Comparison of ENCODE assay signal across 8 cellular contexts in genomic region chr17:16202554-16203500, GRCh38. TPM values are rescaled to one million over a fixed set of nuclear protein-coding genes. Genes with fewer than 3 reads are reported as not detected.
A peak's percentile ranks its signal among the peaks of the same experiment; 100 is the strongest.
DNase-seq lines count a peak whose midpoint lies in the region; ATAC-seq and TF ChIP-seq lines count a peak whose summit lies in the region.
"Not testable (repeated sequence)": the region's sequence is repeated elsewhere in the genome, so short reads cannot be mapped to it uniquely, and the experiment has no call there.

No MANE protein-coding gene starts in this region.

- TF ChIP-seq POLR2A in testis (IDR thresholded peaks at IDR 0.05): not testable (repeated sequence)

- not testable (repeated sequence) for TF ChIP-seq CTCF in Loucy (conservative IDR thresholded peaks at IDR 0.05; ENCODE audit: low read length); brain (conservative IDR thresholded peaks at IDR 0.05); fibroblast of mammary gland (conservative IDR thresholded peaks at IDR 0.05; ENCODE audit: control insufficient read depth, insufficient read depth, low read depth, low read length); neural progenitor cell (IDR thresholded peaks at IDR 0.05); testis (IDR thresholded peaks at IDR 0.05)

- intact Hi-C loops in testis (cut with DNase I; ENCODE audit: low total_unique reads): not testable (repeated sequence)

- DNase-seq in CD4-positive, CD25-positive, alpha-beta regulatory T cell; activated CD8-positive, alpha-beta memory T cell treated with anti-CD3 and anti-CD28 coated beads, Interleukin-2, amount 10 ng/mL, durations not matched to agents 7 days and 5 days; left lobe of liver (ENCODE audit: low spot score): not testable (repeated sequence)
- DNase-seq in fibroblast of mammary gland (ENCODE audit: low read depth): peak; percentile 66
- peak; percentile 8 for DNase-seq in neural progenitor cell (ENCODE audit: low spot score)
- peak; percentile 15 for DNase-seq in testis

- not testable (repeated sequence) for H3K27me3 ChIP-seq in CD4-positive, CD25-positive, alpha-beta regulatory T cell (ENCODE audit: control insufficient read depth, insufficient read depth, low read length); Loucy (ENCODE audit: insufficient read depth, low read length, poor library complexity, severe bottlenecking); neural progenitor cell; testis

- peak overlapping the region; percentile 79 to 93 (median 89) for H3K27ac Mint-ChIP-seq in CD4-positive, CD25-positive, alpha-beta regulatory T cell
- H3K27ac Mint-ChIP-seq in activated CD8-positive, alpha-beta memory T cell treated with anti-CD3 and anti-CD28 coated beads, Interleukin-2, amount 10 ng/mL, durations not matched to agents 7 days and 5 days: peak overlapping the region; percentile 22
- H3K27ac Mint-ChIP-seq in brain (peak overlapping the region; percentile 1 to 88 (median 75)), neural progenitor cell (peak overlapping the region; percentile 58)

- H3K79me2 ChIP-seq in Loucy (ENCODE audit: insufficient read depth, low read length): peaks cover 96% of the 10 kb centered on the region
- H3K79me2 ChIP-seq in neural progenitor cell (ENCODE audit: low read depth): peaks cover 100% of the 10 kb centered on the region

- H3K4me1 Mint-ChIP-seq in CD4-positive, CD25-positive, alpha-beta regulatory T cell: peaks cover 41 to 84% (median 62%) of the 10 kb centered on the region in 4 donors
- peaks cover 36% of the 10 kb centered on the region for H3K4me1 Mint-ChIP-seq in activated CD8-positive, alpha-beta memory T cell treated with anti-CD3 and anti-CD28 coated beads, Interleukin-2, amount 10 ng/mL, durations not matched to agents 7 days and 5 days
- H3K4me1 Mint-ChIP-seq in brain (peaks cover 62% of the 10 kb centered on the region), neural progenitor cell (peaks cover 29% of the 10 kb centered on the region)

- peak overlapping the region; percentile 1 for H3K4me3 ChIP-seq in CD4-positive, CD25-positive, alpha-beta regulatory T cell (ENCODE audit: low read depth, low read length)
- peak overlapping the region; percentile 21 for H3K4me3 ChIP-seq in Loucy (ENCODE audit: low read length, poor library complexity, severe bottlenecking)
- H3K4me3 ChIP-seq in fibroblast of mammary gland (ENCODE audit: control insufficient read depth, low read depth, low read length); neural progenitor cell; testis: not testable (repeated sequence)

- H3K9me3 ChIP-seq in CD4-positive, CD25-positive, alpha-beta regulatory T cell (ENCODE audit: control insufficient read depth in 2 of 2, low read length in 2 of 2); Loucy (ENCODE audit: insufficient read depth, low read depth, low read length); neural progenitor cell (ENCODE audit: low read depth); testis: not testable (repeated sequence)

- WGBS in testis, 2 donors: 43 to 45% methylated on average over 5 of the region's 5 CpGs

- H3K27me3 Mint-ChIP-seq in CD4-positive, CD25-positive, alpha-beta regulatory T cell; activated CD8-positive, alpha-beta memory T cell treated with anti-CD3 and anti-CD28 coated beads, Interleukin-2, amount 10 ng/mL, durations not matched to agents 7 days and 5 days; brain; neural progenitor cell (ENCODE audit: insufficient read depth, low read depth): not testable (repeated sequence)

- not testable (repeated sequence) for H3K9me3 Mint-ChIP-seq in CD4-positive, CD25-positive, alpha-beta regulatory T cell; activated CD8-positive, alpha-beta memory T cell treated with anti-CD3 and anti-CD28 coated beads, Interleukin-2, amount 10 ng/mL, durations not matched to agents 7 days and 5 days (ENCODE audit: low read depth); brain; neural progenitor cell

- not testable (repeated sequence) for H3F3A ChIP-seq in Loucy (ENCODE audit: low read depth); neural progenitor cell (ENCODE audit: low read depth)

- H3K4me1 ChIP-seq in CD4-positive, CD25-positive, alpha-beta regulatory T cell (ENCODE audit: control insufficient read depth, insufficient read depth, low read length, poor library complexity, severe bottlenecking): peaks cover 12% of the 10 kb centered on the region
- H3K4me1 ChIP-seq in Loucy (ENCODE audit: insufficient read depth, low read length, poor library complexity, severe bottlenecking) (peaks cover 18% of the 10 kb centered on the region), neural progenitor cell (peaks cover 21% of the 10 kb centered on the region), testis (peaks cover 19% of the 10 kb centered on the region)

- not testable (repeated sequence) for H2AFZ ChIP-seq in Loucy (ENCODE audit: low read length); neural progenitor cell (replicated peaks)

- H4K20me1 ChIP-seq in Loucy (ENCODE audit: insufficient read depth, low read length, poor library complexity, severe bottlenecking): peaks cover 55% of the 10 kb centered on the region
- H4K20me1 ChIP-seq in neural progenitor cell (ENCODE audit: low read depth): peaks cover 65% of the 10 kb centered on the region

- H3K4me3 Mint-ChIP-seq in CD4-positive, CD25-positive, alpha-beta regulatory T cell: peak overlapping the region; percentile 17 to 53 (median 48)
- not testable (repeated sequence) for H3K4me3 Mint-ChIP-seq in activated CD8-positive, alpha-beta memory T cell treated with anti-CD3 and anti-CD28 coated beads, Interleukin-2, amount 10 ng/mL, durations not matched to agents 7 days and 5 days; neural progenitor cell
- peak overlapping the region in 2 of 5 experiments; percentile 15 to 35 for H3K4me3 Mint-ChIP-seq in brain

- not testable (repeated sequence) for H3K9ac ChIP-seq in Loucy (ENCODE audit: low read depth, low read length, poor library complexity, severe bottlenecking); neural progenitor cell

- H3K9me2 ChIP-seq in Loucy (replicated peaks; ENCODE audit: low read depth, low read length): not testable (repeated sequence)

- H3K36me3 ChIP-seq in CD4-positive, CD25-positive, alpha-beta regulatory T cell (ENCODE audit: control insufficient read depth, insufficient read depth, low read length); Loucy (ENCODE audit: insufficient read depth, low read length); neural progenitor cell; testis (ENCODE audit: low read depth, missing control alignments): not testable (repeated sequence)

- CTCF ChIA-PET in activated CD8-positive, alpha-beta memory T cell treated with anti-CD3 and anti-CD28 coated beads, Interleukin-2, amount 10 ng/mL, durations not matched to agents 7 days and 5 days (lab: Charles Lee): not testable (repeated sequence)

- peak overlapping the region; percentile 60 for H3K27ac ChIP-seq in CD4-positive, CD25-positive, alpha-beta regulatory T cell (ENCODE audit: insufficient read depth, low read length, poor library complexity, severe bottlenecking)
- H3K27ac ChIP-seq in neural progenitor cell (peak overlapping the region; percentile 80), testis (peak overlapping the region in 1 of 2 donors; percentile 74)

- H3K4me2 ChIP-seq in Loucy (ENCODE audit: low read depth, low read length, poor library complexity, severe bottlenecking): peak overlapping the region; percentile 37
- H3K4me2 ChIP-seq in neural progenitor cell: peak overlapping the region; percentile 30

- not testable (repeated sequence) for ATAC-seq in CD4-positive, CD25-positive, alpha-beta regulatory T cell (ENCODE audit: low read depth in 2 of 2); activated CD8-positive, alpha-beta memory T cell treated with anti-CD3 and anti-CD28 coated beads, Interleukin-2, amount 10 ng/mL, durations not matched to agents 7 days and 5 days
- ATAC-seq in left lobe of liver: peak; percentile 34

- not testable (repeated sequence) for H3K36me3 Mint-ChIP-seq in CD4-positive, CD25-positive, alpha-beta regulatory T cell; activated CD8-positive, alpha-beta memory T cell treated with anti-CD3 and anti-CD28 coated beads, Interleukin-2, amount 10 ng/mL, durations not matched to agents 7 days and 5 days
- peaks cover 27% of the 10 kb centered on the region for H3K36me3 Mint-ChIP-seq in brain
- peaks cover 14% of the 10 kb centered on the region for H3K36me3 Mint-ChIP-seq in neural progenitor cell

RNA-seq across cellular contexts. Expression of gene NCOR1, which starts 12.5 kb away (rescaled TPM):
- 216 TPM for total RNA-seq in CD4-positive, CD25-positive, alpha-beta regulatory T cell
- 10 to 100 TPM; 65.8 to 68.7 (median 67.0) TPM for polyA plus RNA-seq in CD4-positive, CD25-positive, alpha-beta regulatory T cell
- total RNA-seq in activated CD8-positive, alpha-beta memory T cell treated with anti-CD3 and anti-CD28 coated beads, Interleukin-2, amount 10 ng/mL, durations not matched to agents 7 days and 5 days: 100 to 1,000 TPM; 166 to 175 TPM
- polyA plus RNA-seq in brain (ENCODE audit: insufficient read depth, low read depth, low replicate concordance) (50.3 TPM), testis (ENCODE audit: insufficient read depth, low read depth, low replicate concordance) (88.6 TPM)
- total RNA-seq in left lobe of liver (58.1 TPM), neural progenitor cell (ENCODE audit: low replicate concordance) (73.7 and 86.8 TPM in 2 replicates), testis (100 to 1,000 TPM; 270 to 281 TPM)

RNA-seq across cellular contexts. Expression of gene PIGL, which starts 14.2 kb away (rescaled TPM):
- total RNA-seq in CD4-positive, CD25-positive, alpha-beta regulatory T cell: 59.4 TPM
- 10 to 100 TPM in 3 of 4 donors, 1 to 10 TPM in 1; 8.7 to 12.0 (median 11.5) TPM for polyA plus RNA-seq in CD4-positive, CD25-positive, alpha-beta regulatory T cell
- total RNA-seq in activated CD8-positive, alpha-beta memory T cell treated with anti-CD3 and anti-CD28 coated beads, Interleukin-2, amount 10 ng/mL, durations not matched to agents 7 days and 5 days: 10 to 100 TPM; 27.9 to 37.6 TPM
- polyA plus RNA-seq in brain (ENCODE audit: insufficient read depth, low read depth, low replicate concordance): 13.2 TPM
- total RNA-seq in left lobe of liver: 18.5 TPM
- 42.0 and 57.0 TPM in 2 replicates for total RNA-seq in neural progenitor cell (ENCODE audit: low replicate concordance)
- total RNA-seq in testis: 10 to 100 TPM; 74.1 to 93.9 TPM
- 31.3 TPM for polyA plus RNA-seq in testis (ENCODE audit: insufficient read depth, low read depth, low replicate concordance)

Comparison
In these comparisons a context has a peak if more than half of its experiments do, and no peak if none do; other contexts are left out.
1. H3K27ac Mint-ChIP-seq: peak in every context shown above with its lines; median percentile 89 in CD4-positive, CD25-positive, alpha-beta regulatory T cell; 75 in brain; 58 in neural progenitor cell; 22 in activated CD8-positive, alpha-beta memory T cell treated with anti-CD3 and anti-CD28 coated beads, Interleukin-2, amount 10 ng/mL, durations not matched to agents 7 days and 5 days.